ENCODE assay signal across 9 cellular contexts in the genomic region with DNA sequence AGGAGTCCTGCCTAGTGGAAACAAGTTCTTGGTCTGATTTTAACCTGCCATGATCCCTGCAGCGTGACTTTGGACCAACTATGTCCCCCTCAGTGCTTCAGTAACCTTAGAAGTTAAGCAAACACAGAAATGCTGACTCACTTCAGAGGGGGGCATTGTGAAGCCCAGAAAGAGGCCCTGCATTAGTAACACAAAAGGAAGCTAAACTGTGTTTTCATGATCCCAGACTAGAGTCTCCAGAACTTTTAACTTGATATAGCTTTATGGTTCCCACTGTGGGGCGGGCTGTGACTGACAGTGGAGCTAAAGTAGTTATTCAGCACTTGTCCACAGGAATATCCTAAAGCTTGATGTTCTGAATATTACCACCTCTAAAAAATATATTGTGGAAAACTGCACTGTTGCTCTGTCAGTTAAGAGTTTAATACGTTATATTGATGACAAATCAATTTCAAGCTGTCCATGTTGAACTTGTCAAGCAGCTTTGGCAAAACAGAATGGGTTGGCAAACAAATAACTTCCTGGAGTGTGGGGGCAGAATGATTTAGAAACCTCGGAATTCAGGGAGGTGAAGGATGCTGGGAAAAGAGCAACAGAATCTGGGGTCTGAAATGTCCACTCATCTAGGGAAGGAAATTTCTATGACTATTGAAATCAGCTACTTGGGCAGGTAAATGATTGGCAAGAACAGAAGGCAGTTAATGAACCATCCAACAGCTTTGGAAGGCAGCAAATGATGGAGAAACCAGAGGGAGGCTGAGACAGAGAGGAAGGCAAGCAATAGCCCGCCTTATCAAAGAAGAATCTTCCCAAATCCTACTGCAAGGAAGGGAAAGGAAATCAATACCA.
DNase-seq lines count a peak whose midpoint lies in the region; ATAC-seq and TF ChIP-seq lines count a peak whose summit lies in the region.
"Had no signal": no experiment of that assay in that cellular context is flagged by ENCODE, and none has a peak within 500 bp of the region (broad histone marks: within the 10 kb centered on the region; RNA-seq: fewer than 3 reads in every experiment).

No MANE protein-coding gene starts in this region.

- intact Hi-C loops in left cardiac atrium (cut with DNase I), result no loop called here

- POLR2A ChIA-PET in HEK293T (lab: Yijun Ruan, JAX), result no interaction called here

- peaks cover 8 to 31% (median 20%) of the 10 kb centered on the region in 3 donors for H3K4me1 ChIP-seq in skeletal muscle tissue (ENCODE audit: control insufficient read depth in 3 of 3, insufficient read depth in 3 of 3, low read length in 3 of 3)

- H3K36me3 ChIP-seq in skeletal muscle tissue (ENCODE audit: control insufficient read depth in 3 of 3, insufficient read depth in 3 of 3, low read length in 3 of 3), result no peaks in the 10 kb centered on the region

- DNase-seq in HEK293T (ENCODE audit: extremely low spot score) (peak; percentile 42), RKO (ENCODE audit: low spot score) (peak; percentile 51), left cardiac atrium (no peak), UCSD-AML1 (lab: John Stamatoyannopoulos, UW; ENCODE audit: unreplicated experiment) (no peak), cerebellum (ENCODE audit: low spot score) (no peak)

- ATAC-seq in left cardiac atrium (peak; percentile 72 to 84), HG03442 (IDR thresholded peaks at IDR 0.05; ENCODE audit: unreplicated experiment) (no peak), GM21390 (IDR thresholded peaks at IDR 0.05; ENCODE audit: unreplicated experiment) (no peak)

- no peaks in the 10 kb centered on the region for H3K9me3 ChIP-seq in skeletal muscle tissue (ENCODE audit: control insufficient read depth in 3 of 3, low read length in 3 of 3)

- H3K27me3 ChIP-seq in skeletal muscle tissue (ENCODE audit: control insufficient read depth in 3 of 3, insufficient read depth in 3 of 3, low read length in 3 of 3), result no peaks in the 10 kb centered on the region

- H3K27ac ChIP-seq in skeletal muscle tissue (ENCODE audit: low read depth, low read length), result peak overlapping the region; percentile 52
- H3K27ac ChIP-seq: epithelial cell of prostate had no signal

- peak overlapping the region in 1 of 3 donors; percentile 36 for H3K9ac ChIP-seq in skeletal muscle tissue (ENCODE audit: low read depth in 1 of 3, low read length in 3 of 3)

- H3K4me3 ChIP-seq in skeletal muscle tissue (ENCODE audit: low read length in 3 of 3), result peak overlapping the region in 1 of 3 donors; percentile 6

- CTCF ChIA-PET in HEK293T (lab: Yijun Ruan, JAX), result interaction anchor here (0.6 kb wide), 1 partner anchor 188 kb away, joined by 3 read pairs; no protein-coding TSS in a partner anchor

TF ChIP-seq in HEK293T, 16 proteins besides CTCF, POLR2A, EP300 and RAD21:
- TF ChIP-seq FOXM1 (IDR thresholded peaks at IDR 0.05; ENCODE audit: borderline replicate concordance), result no peak
- TF ChIP-seq, protein P1, sequence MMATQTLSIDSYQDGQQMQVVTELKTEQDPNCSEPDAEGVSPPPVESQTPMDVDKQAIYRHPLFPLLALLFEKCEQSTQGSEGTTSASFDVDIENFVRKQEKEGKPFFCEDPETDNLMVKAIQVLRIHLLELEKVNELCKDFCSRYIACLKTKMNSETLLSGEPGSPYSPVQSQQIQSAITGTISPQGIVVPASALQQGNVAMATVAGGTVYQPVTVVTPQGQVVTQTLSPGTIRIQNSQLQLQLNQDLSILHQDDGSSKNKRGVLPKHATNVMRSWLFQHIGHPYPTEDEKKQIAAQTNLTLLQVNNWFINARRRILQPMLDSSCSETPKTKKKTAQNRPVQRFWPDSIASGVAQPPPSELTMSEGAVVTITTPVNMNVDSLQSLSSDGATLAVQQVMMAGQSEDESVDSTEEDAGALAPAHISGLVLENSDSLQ (IDR thresholded peaks at IDR 0.05), result peak; percentile 90
- TF ChIP-seq ELF4 (IDR thresholded peaks at IDR 0.05), result no peak

Comparison
In these comparisons a context has a peak if more than half of its experiments do, and no peak if none do; other contexts are left out.
1. DNase-seq: peak in HEK293T (single experiment) and RKO (single experiment); none in left cardiac atrium (single experiment), UCSD-AML1 (single experiment) and cerebellum (single experiment).
2. ATAC-seq: peak in left cardiac atrium (2 of 2); none in HG03442 (single experiment) and GM21390 (single experiment).